ENCODE assay signal across 26 cellular contexts in genomic region chr12:66441905-66442559, GRCh38.
"Had no signal": no experiment of that assay in that cellular context is flagged by ENCODE, and none has a peak within 500 bp of the region (broad histone marks: within the 10 kb centered on the region; RNA-seq: fewer than 3 reads in every experiment).

No MANE protein-coding gene starts in this region.

- H3K4me1 Mint-ChIP-seq: activated CD4-positive, alpha-beta T cell treated with anti-CD3 and anti-CD28 coated beads for 36 hours; activated naive CD8-positive, alpha-beta T cell treated with anti-CD3 and anti-CD28 coated beads, Interleukin-2, amount 10 ng/mL, durations not matched to agents 7 days and 5 days; T-cell had no signal

- H3K4me1 ChIP-seq: adrenal gland, breast epithelium had no signal

- H3K9me3 ChIP-seq: adrenal gland, breast epithelium had no signal

- H3K27ac Mint-ChIP-seq: activated CD4-positive, alpha-beta T cell treated with anti-CD3 and anti-CD28 coated beads for 36 hours; activated CD8-positive, alpha-beta T cell treated with anti-CD3 and anti-CD28 coated beads for 36 hours; activated naive CD8-positive, alpha-beta T cell treated with anti-CD3 and anti-CD28 coated beads, Interleukin-2, amount 10 ng/mL, durations not matched to agents 7 days and 5 days; activated T-cell treated with anti-CD3 and anti-CD28 coated beads, Interleukin-2, amount 50 U/mL, for 72 hours; activated T-helper 2 cell treated with anti-CD3 and anti-CD28 coated beads, Interferon-gamma antibody, Interleukin-2, Interleukin-4, amounts not matched to agents 10 μg/mL and 5 μg/mL and 100 μg/mL, durations not matched to agents 14 hours and 24 hours and 36 hours; T-cell had no signal

- DNase-seq: activated CD4-positive, alpha-beta T cell treated with anti-CD3 and anti-CD28 coated beads for 36 hours; activated CD8-positive, alpha-beta memory T cell treated with anti-CD3 and anti-CD28 coated beads, Interleukin-2, amount 50 U/mL, for 4 hours; activated CD8-positive, alpha-beta T cell treated with anti-CD3 and anti-CD28 coated beads for 36 hours; activated naive CD4-positive, alpha-beta T cell treated with anti-CD3 and anti-CD28 coated beads, Interleukin-2, amount 50 U/mL, for 16 hours; activated naive CD8-positive, alpha-beta T cell treated with anti-CD3 and anti-CD28 coated beads, Interleukin-2, amount 10 ng/mL, durations not matched to agents 7 days and 5 days; activated T-cell treated with anti-CD3 and anti-CD28 coated beads, Interleukin-2, amount 50 U/mL, for 72 hours; adrenal gland; anterior cingulate cortex; caudate nucleus; Kasumi-1; KBM-7; NCI-H1105 treated with DMSO at 0.1 percent for 48 hours; NCI-H1436 treated with DMSO at 0.1 percent for 48 hours; NCI-H187; NCI-H2081; NCI-H446; NCI-H524; PC-3; SHP77; T-cell; T-helper 2 cell; T1000 had no signal

- H3K4me3 ChIP-seq: adrenal gland, breast epithelium had no signal

- ATAC-seq: activated CD4-positive, alpha-beta T cell treated with anti-CD3 and anti-CD28 coated beads for 36 hours; activated CD8-positive, alpha-beta T cell treated with anti-CD3 and anti-CD28 coated beads for 36 hours; activated T-cell treated with anti-CD3 and anti-CD28 coated beads, Interleukin-2, amount 50 U/mL, for 72 hours; PC-3; T-cell had no signal

- H3K36me3 ChIP-seq: adrenal gland, breast epithelium had no signal

- H3K4me3 Mint-ChIP-seq: activated CD4-positive, alpha-beta T cell treated with anti-CD3 and anti-CD28 coated beads for 36 hours; activated CD8-positive, alpha-beta T cell treated with anti-CD3 and anti-CD28 coated beads for 36 hours; activated naive CD8-positive, alpha-beta T cell treated with anti-CD3 and anti-CD28 coated beads, Interleukin-2, amount 10 ng/mL, durations not matched to agents 7 days and 5 days; activated T-cell treated with anti-CD3 and anti-CD28 coated beads, Interleukin-2, amount 50 U/mL, for 72 hours; T-cell had no signal

- H3K27me3 ChIP-seq: adrenal gland, breast epithelium had no signal

- H3K36me3 Mint-ChIP-seq: activated naive CD8-positive, alpha-beta T cell treated with anti-CD3 and anti-CD28 coated beads, Interleukin-2, amount 10 ng/mL, durations not matched to agents 7 days and 5 days; T-cell had no signal

- H3K9me3 Mint-ChIP-seq: activated CD8-positive, alpha-beta T cell treated with anti-CD3 and anti-CD28 coated beads for 36 hours; activated naive CD8-positive, alpha-beta T cell treated with anti-CD3 and anti-CD28 coated beads, Interleukin-2, amount 10 ng/mL, durations not matched to agents 7 days and 5 days; activated T-cell treated with anti-CD3 and anti-CD28 coated beads, Interleukin-2, amount 50 U/mL, for 72 hours; activated T-helper 2 cell treated with anti-CD3 and anti-CD28 coated beads, Interferon-gamma antibody, Interleukin-2, Interleukin-4, amounts not matched to agents 10 μg/mL and 5 μg/mL and 100 μg/mL, durations not matched to agents 14 hours and 24 hours and 36 hours; T-cell had no signal

- H3K27ac ChIP-seq: adrenal gland, breast epithelium, VCaP had no signal

- FAIRE-seq: RCC 7860 had no signal

- H3K27me3 Mint-ChIP-seq: activated CD4-positive, alpha-beta T cell treated with anti-CD3 and anti-CD28 coated beads for 36 hours; activated CD8-positive, alpha-beta T cell treated with anti-CD3 and anti-CD28 coated beads for 36 hours; activated naive CD8-positive, alpha-beta T cell treated with anti-CD3 and anti-CD28 coated beads, Interleukin-2, amount 10 ng/mL, durations not matched to agents 7 days and 5 days; T-cell had no signal
